17 cellular contexts compared by ENCODE assay signal in genomic region chr3:37899101-37899707, GRCh38. TPM values are rescaled to one million over a fixed set of nuclear protein-coding genes. Genes with fewer than 3 reads are reported as not detected.
DNase-seq lines count a peak whose midpoint lies in the region; ATAC-seq, FAIRE-seq and TF ChIP-seq lines count a peak whose summit lies in the region.
"Had no signal": no experiment of that assay in that cellular context is flagged by ENCODE, and none has a peak within 500 bp of the region (broad histone marks: within the 10 kb centered on the region; RNA-seq: fewer than 3 reads in every experiment).

No MANE protein-coding gene starts in this region.

- TF ChIP-seq EP300 in GM12878 (IDR thresholded peaks at IDR 0.05; ENCODE audit: borderline replicate concordance in 1 of 2, control insufficient read depth in 1 of 2, low read depth in 2 of 2, low read length in 2 of 2) = no peak

- no peak overlapping the region for H3K27ac ChIP-seq in GM12878 (ENCODE audit: control insufficient read depth, insufficient read depth)
- no peak overlapping the region for H3K27ac ChIP-seq in WERI-Rb-1
- H3K27ac ChIP-seq: left lung, SK-N-MC had no signal

- ATAC-seq in GM18520 (IDR thresholded peaks at IDR 0.05; ENCODE audit: unreplicated experiment) (peak; percentile 54), GM21390 (IDR thresholded peaks at IDR 0.05; ENCODE audit: unreplicated experiment) (peak; percentile 81), HG03097 (IDR thresholded peaks at IDR 0.05; ENCODE audit: low FRiP score, unreplicated experiment) (peak; percentile 71), GM12878 (peak; percentile 89)
- ATAC-seq: left lung had no signal

- H3K27me3 ChIP-seq in GM12878 (replicated peaks in 1 of 2; ENCODE audit: control insufficient read depth in 2 of 2, insufficient read depth in 2 of 2, low read length in 1 of 2) = no peaks in the 10 kb centered on the region; a peak in 1 of 4 replicates
- H3K27me3 ChIP-seq in WERI-Rb-1 (ENCODE audit: insufficient read depth, low read depth, severe bottlenecking) = no peaks in the 10 kb centered on the region
- H3K27me3 ChIP-seq: left lung had no signal

- H3K9ac ChIP-seq in GM12878 (ENCODE audit: control insufficient read depth, insufficient read depth, low read length) = no peak overlapping the region

- TF ChIP-seq POLR2A in GM12878 (IDR thresholded peaks at IDR 0.05; ENCODE audit: low read depth, low read length) = no peak

- H3K4me3 ChIP-seq in GM12878 = no peak overlapping the region
- H3K4me3 ChIP-seq in WERI-Rb-1 (ENCODE audit: low read depth, low read length) = no peak overlapping the region
- H3K4me3 ChIP-seq: left lung, SK-N-MC had no signal

- POLR2A ChIA-PET in GM12878 (lab: Charles Lee) = no interaction called here

- SMC1A ChIA-PET in GM12878 (lab: Charles Lee; ENCODE audit: uncharacterized antibody, unreplicated experiment) = interaction anchor here (0.9 to 1.3 kb wide), 3 partner anchors 9 to 78 kb away, joined by 3 read pairs; no protein-coding TSS in a partner anchor

- no peaks in the 10 kb centered on the region for H3K79me2 ChIP-seq in GM12878 (ENCODE audit: control insufficient read depth, insufficient read depth, low read length)

- H3K9me3 ChIP-seq in GM12878 (replicated peaks; ENCODE audit: control insufficient read depth, insufficient read depth, low read length) (no peaks in the 10 kb centered on the region), WERI-Rb-1 (ENCODE audit: severe bottlenecking) (no peaks in the 10 kb centered on the region)
- H3K9me3 ChIP-seq: left lung had no signal

- in situ Hi-C loops in GM12878 (cut with MboI) = no loop called here

- RAD21 ChIA-PET in GM12878 (lab: Charles Lee; ENCODE audit: unreplicated experiment) = no interaction called here

- WGBS in GM12878 (ENCODE audit: insufficient coverage, insufficient replicate concordance, low lambda C conversion rate, missing lambda C conversion rate) = 0% methylated on average over 3 of the region's 3 CpGs

- intact Hi-C loops in GM12878 (cut with micrococcal nuclease; ENCODE audit: unreplicated experiment) = no loop called here

- TF ChIP-seq CTCF in GM12878 (IDR thresholded peaks at IDR 0.05 in 2 of 3, conservative IDR thresholded peaks at IDR 0.05 in 1 of 3; ENCODE audit: control insufficient read depth in 2 of 3, extremely low read depth in 1 of 3, insufficient read depth in 1 of 3, low read depth in 3 of 3, low read length in 3 of 3) = no peak
- no peak for TF ChIP-seq CTCF in WERI-Rb-1 (IDR thresholded peaks at IDR 0.05; ENCODE audit: low read depth, low read length)

- no peak overlapping the region for H3K4me2 ChIP-seq in GM12878 (ENCODE audit: control insufficient read depth, insufficient read depth)

- peak; percentile 7 for DNase-seq in GM12878 (ENCODE audit: low read depth, low spot score)
- no peak for DNase-seq in DMS153 (lab: John Stamatoyannopoulos, UW)
- DNase-seq in A172 (ENCODE audit: low spot score) = no peak
- no peak for DNase-seq in DMS53 treated with DMSO at 0.1 percent for 48 hours (lab: John Stamatoyannopoulos, UW; ENCODE audit: unreplicated experiment)
- no peak for DNase-seq in WERI-Rb-1
- DNase-seq: AML-193; aorta; hypothalamus; left lung; naive B cell; NCI-H2171; retina; stimulated activated CD4-positive, alpha-beta T cell treated with anti-CD3 and anti-CD28 coated beads, Interleukin-2, amount 100 ng/mL, for 24 hours had no signal

- H2AFZ ChIP-seq in GM12878 (ENCODE audit: control insufficient read depth, low read depth, low read length) = no peak overlapping the region

- H3K4me1 ChIP-seq in GM12878 (ENCODE audit: control insufficient read depth, insufficient read depth, low read length) = peaks cover 3% of the 10 kb centered on the region; the same call in 1 of the 2 replicates

- CTCF ChIA-PET in GM12878 (lab: Yijun Ruan, JAX) = interaction anchor here (0.6 to 2.0 kb wide), 3 partner anchors 11 to 131 kb away, joined by 3 to 8 read pairs (median 3); no protein-coding TSS in a partner anchor

- FAIRE-seq in GM12878 (lab: Jason Lieb, UNC) = no peak

- H4K20me1 ChIP-seq in GM12878 (ENCODE audit: control insufficient read depth, insufficient read depth) = no peaks in the 10 kb centered on the region

- no peak for TF ChIP-seq RAD21 in GM12878 (IDR thresholded peaks at IDR 0.05; ENCODE audit: insufficient read depth, low read depth, low read length)

- BruUV-seq in GM12878 (replicated peaks; lab: Mats Ljungman, UMichigan) = no TSS peak

- H3K36me3 ChIP-seq in GM12878 (ENCODE audit: control insufficient read depth in 2 of 2, insufficient read depth in 2 of 2, low read length in 1 of 2) (no peaks in the 10 kb centered on the region), WERI-Rb-1 (no peaks in the 10 kb centered on the region)
- H3K36me3 ChIP-seq: left lung had no signal

TF ChIP-seq in GM12878, 131 proteins besides CTCF, POLR2A, EP300 and RAD21:
- TF ChIP-seq CHD4 (IDR thresholded peaks at IDR 0.05) (no peak), NR2C2 (IDR thresholded peaks at IDR 0.05; ENCODE audit: borderline replicate concordance, control insufficient read depth, insufficient read length, low read depth) (no peak)
- TF ChIP-seq, protein P1, sequence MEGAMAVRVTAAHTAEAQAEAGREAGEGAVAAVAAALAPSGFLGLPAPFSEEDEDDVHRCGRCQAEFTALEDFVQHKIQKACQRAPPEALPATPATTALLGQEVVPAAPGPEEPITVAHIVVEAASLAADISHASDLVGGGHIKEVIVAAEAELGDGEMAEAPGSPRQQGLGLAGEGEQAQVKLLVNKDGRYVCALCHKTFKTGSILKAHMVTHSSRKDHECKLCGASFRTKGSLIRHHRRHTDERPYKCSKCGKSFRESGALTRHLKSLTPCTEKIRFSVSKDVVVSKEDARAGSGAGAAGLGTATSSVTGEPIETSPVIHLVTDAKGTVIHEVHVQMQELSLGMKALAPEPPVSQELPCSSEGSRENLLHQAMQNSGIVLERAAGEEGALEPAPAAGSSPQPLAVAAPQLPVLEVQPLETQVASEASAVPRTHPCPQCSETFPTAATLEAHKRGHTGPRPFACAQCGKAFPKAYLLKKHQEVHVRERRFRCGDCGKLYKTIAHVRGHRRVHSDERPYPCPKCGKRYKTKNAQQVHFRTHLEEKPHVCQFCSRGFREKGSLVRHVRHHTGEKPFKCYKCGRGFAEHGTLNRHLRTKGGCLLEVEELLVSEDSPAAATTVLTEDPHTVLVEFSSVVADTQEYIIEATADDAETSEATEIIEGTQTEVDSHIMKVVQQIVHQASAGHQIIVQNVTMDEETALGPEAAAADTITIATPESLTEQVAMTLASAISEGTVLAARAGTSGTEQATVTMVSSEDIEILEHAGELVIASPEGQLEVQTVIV (IDR thresholded peaks at IDR 0.05; ENCODE audit: borderline replicate concordance, partially characterized antibody) = no peak

RNA-seq across cellular contexts. Expression of gene CTDSPL, which starts 37.5 kb away (rescaled TPM):
- not detected in 2 replicates for total RNA-seq in GM12878 (2013; cell fraction: nucleolus; rRNA removed)
- total RNA-seq in GM12878 (2014; rRNA removed) = 0.05 and 0.06 TPM in 2 replicates
- not detected in 2 replicates for total RNA-seq in GM12878 (2014; rRNA removed; fragmentation: Illumina TruSeq; extraction: Trizol)
- total RNA-seq in GM12878 (2021) = 0.13 and 0.51 TPM in 2 replicates
- not detected for polyA plus RNA-seq in GM12878 (2011; ENCODE audit: low read depth)
- 0.13 and 0.31 TPM in 2 replicates for polyA plus RNA-seq in GM12878 (2011; rRNA removed)
- polyA plus RNA-seq in GM12878 (2011; cell fraction: cytosol; rRNA removed) = 0.10 and 0.17 TPM in 2 replicates
- polyA plus RNA-seq in GM12878 (2011; cell fraction: nucleus; rRNA removed) = 0.15 TPM in 2 replicates
- polyA plus RNA-seq in GM12878 (2012) = not detected in 2 replicates
- not detected in 2 replicates for polyA plus RNA-seq in GM12878 (2014; fragmentation: Illumina TruSeq; extraction: Trizol)
- polyA plus RNA-seq in GM12878 (2014; fragmentation: Nextera tagmentation; extraction: Ambion mirVana) = not detected
- polyA plus RNA-seq in GM12878 (2014; rRNA removed) = 0.05 TPM in 1 of 2 replicates, not detected in the other
- not detected for polyA plus RNA-seq in GM12878 (2016; fragmentation: Nextera tagmentation; extraction: Ambion mirVana)
- 0.26 and 0.59 TPM in 2 replicates for polyA minus RNA-seq in GM12878 (2011; rRNA and poly(A)+ RNA removed)
- 0.31 and 0.53 TPM in 2 replicates for polyA minus RNA-seq in GM12878 (2011; cell fraction: cytosol; rRNA and poly(A)+ RNA removed)
- polyA minus RNA-seq in GM12878 (2011; cell fraction: nucleus; rRNA and poly(A)+ RNA removed) = 0.10 and 0.12 TPM in 2 replicates
- total RNA-seq in A172 (2014; rRNA removed; shearing (Covaris generic)) = 26.7 and 32.5 TPM in 2 replicates

Comparison
In these comparisons a context has a peak if more than half of its experiments do, and no peak if none do; other contexts are left out.
1. RNA of gene CTDSPL, which starts 37.5 kb away (total RNA-seq): 26.7 to 32.5 TPM in A172; 0.05 to 0.51 TPM in GM12878; every median in the first group is over 10 times any median in the second.
2. Peak in every context shown above with its lines, with median percentiles within 50 percentile points of each other: ATAC-seq.